Comparison of ENCODE assay signal across 37 cellular contexts in genomic region chr2:218474527-218474926, GRCh38. TPM values are rescaled to one million over a fixed set of nuclear protein-coding genes. Genes with fewer than 3 reads are reported as not detected.
"Had no signal": no experiment of that assay in that cellular context is flagged by ENCODE, and none has a peak within 500 bp of the region (broad histone marks: within the 10 kb centered on the region; RNA-seq: fewer than 3 reads in every experiment).

No MANE protein-coding gene starts in this region.

- H3K4me1 ChIP-seq: breast epithelium, prostate gland had no signal

- H3K4me3 ChIP-seq: breast epithelium, esophagus squamous epithelium, gastroesophageal sphincter, pancreas, prostate gland, sigmoid colon, tibial nerve had no signal

- H3K27ac Mint-ChIP-seq: activated naive CD4-positive, alpha-beta T cell treated with anti-CD3 and anti-CD28 coated beads, Interleukin-2, amount 10 ng/mL, durations not matched to agents 7 days and 5 days; activated naive CD8-positive, alpha-beta T cell treated with anti-CD3 and anti-CD28 coated beads, Interleukin-2, amount 10 ng/mL, durations not matched to agents 7 days and 5 days; mesothelial cell of epicardium; nephron progenitor cell had no signal

- ATAC-seq: activated CD4-positive, CD25-positive, alpha-beta regulatory T cell treated with anti-CD3 and anti-CD28 coated beads, Interleukin-2, amount 50 U/mL, for 24 hours; gastroesophageal sphincter; left colon; pancreas had no signal

- H3K27me3 ChIP-seq: breast epithelium, esophagus squamous epithelium, gastroesophageal sphincter, pancreas, sigmoid colon, tibial nerve had no signal

- H3K27ac ChIP-seq: breast epithelium, epithelial cell of prostate, gastroesophageal sphincter, pancreas, prostate gland, sigmoid colon, tibial nerve, WERI-Rb-1 had no signal

- H3K4me1 Mint-ChIP-seq: nephron progenitor cell had no signal

- H3K27me3 Mint-ChIP-seq: activated naive CD4-positive, alpha-beta T cell treated with anti-CD3 and anti-CD28 coated beads, Interleukin-2, amount 10 ng/mL, durations not matched to agents 7 days and 5 days; activated naive CD8-positive, alpha-beta T cell treated with anti-CD3 and anti-CD28 coated beads, Interleukin-2, amount 10 ng/mL, durations not matched to agents 7 days and 5 days; central memory CD8-positive, alpha-beta T cell; naive B cell had no signal

- H3K4me3 Mint-ChIP-seq: activated naive CD4-positive, alpha-beta T cell treated with anti-CD3 and anti-CD28 coated beads, Interleukin-2, amount 10 ng/mL, durations not matched to agents 7 days and 5 days; activated naive CD8-positive, alpha-beta T cell treated with anti-CD3 and anti-CD28 coated beads, Interleukin-2, amount 10 ng/mL, durations not matched to agents 7 days and 5 days; central memory CD8-positive, alpha-beta T cell; mesothelial cell of epicardium; naive B cell; nephron progenitor cell had no signal

- H3K9me3 ChIP-seq: breast epithelium, esophagus squamous epithelium, gastroesophageal sphincter, pancreas, prostate gland, sigmoid colon, tibial nerve had no signal

- DNase-seq: activated CD4-positive, alpha-beta T cell treated with anti-CD3 and anti-CD28 coated beads for 48 hours; activated CD4-positive, alpha-beta T cell treated with anti-CD3 and anti-CD28 coated beads, Interleukin-2, amount 50 U/mL, for 48 hours; activated CD8-positive, alpha-beta memory T cell treated with anti-CD3 and anti-CD28 coated beads, Interleukin-2, amount 50 U/mL, for 4 hours; activated gamma-delta T cell; activated naive CD4-positive, alpha-beta T cell treated with anti-CD3 and anti-CD28 coated beads, Interleukin-2, amount 10 ng/mL, durations not matched to agents 7 days and 5 days; activated naive CD8-positive, alpha-beta T cell treated with anti-CD3 and anti-CD28 coated beads, Interleukin-2, amount 10 ng/mL, durations not matched to agents 7 days and 5 days; activated T-cell treated with anti-CD3 and anti-CD28 coated beads, Interleukin-2, amount 50 U/mL, for 1 hour; amygdala; dermis blood vessel endothelial cell; effector CD4-positive, alpha-beta T cell; esophagus squamous epithelium; hippocampal formation; kidney; left colon; mammary epithelial cell; naive B cell; nephron progenitor cell; pancreas; retina; sigmoid colon; stimulated activated CD4-positive, alpha-beta T cell treated with anti-CD3 and anti-CD28 coated beads, Interleukin-15, amount 100 ng/mL, for 24 hours; stimulated activated CD4-positive, alpha-beta T cell treated with anti-CD3 and anti-CD28 coated beads, Interleukin-2, amount 100 ng/mL, for 24 hours; stimulated activated naive CD4-positive, alpha-beta T cell; T-helper 9 cell; WERI-Rb-1 had no signal

RNA-seq across cellular contexts. Expression of gene VIL1, which starts 55.6 kb away (rescaled TPM):
- total RNA-seq: activated CD8-positive, alpha-beta memory T cell treated with anti-CD3 and anti-CD28 coated beads for 36 hours; activated naive CD8-positive, alpha-beta T cell treated with anti-CD3 and anti-CD28 coated beads, Interleukin-2, amount 10 ng/mL, durations not matched to agents 7 days and 5 days; dermis blood vessel endothelial cell; esophagus squamous epithelium; gastroesophageal sphincter; mammary epithelial cell; T-helper 1 cell treated with Interleukin-12 subunit alpha and Interleukin-12 subunit beta and Interleukin-4 antibody, amounts not matched to agents 30 ng/mL and 1 ng/mL, for 36 hours; temporal lobe; tibial nerve; urinary bladder had no signal
